20 cellular contexts compared by ENCODE assay signal in the genomic region with DNA sequence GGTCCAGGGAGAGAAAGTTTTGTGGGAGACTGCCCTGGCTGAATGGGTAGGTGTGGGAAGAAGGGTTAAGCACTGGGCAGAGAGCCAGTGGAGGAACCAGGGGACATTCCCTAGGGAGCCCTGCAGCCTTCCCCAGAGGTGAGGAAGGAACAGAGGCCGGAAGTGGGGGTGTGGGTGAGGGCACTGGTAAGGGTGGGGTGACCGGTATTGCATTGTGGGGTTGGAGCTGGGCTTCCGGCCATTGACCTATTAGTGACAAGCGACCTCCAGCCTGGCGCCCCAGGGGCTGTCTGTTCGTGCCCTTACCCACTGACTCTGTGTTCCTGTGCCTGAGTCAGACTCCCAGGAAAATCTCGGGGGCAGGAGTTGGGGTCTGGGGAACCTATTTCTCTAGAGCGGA. TPM values are rescaled to one million over a fixed set of nuclear protein-coding genes. Genes with fewer than 3 reads are reported as not detected.
DNase-seq lines count a peak whose midpoint lies in the region; ATAC-seq and TF ChIP-seq lines count a peak whose summit lies in the region.
"Had no signal": no experiment of that assay in that cellular context is flagged by ENCODE, and none has a peak within 500 bp of the region (broad histone marks: within the 10 kb centered on the region; RNA-seq: fewer than 3 reads in every experiment).

No MANE protein-coding gene starts in this region.

- peaks cover 26% of the 10 kb centered on the region for H3K4me1 ChIP-seq in GM23338 (ENCODE audit: insufficient read depth)
- H3K4me1 ChIP-seq in right atrium auricular region, result peaks cover 0 to 82% of the 10 kb centered on the region in 2 donors
- peaks cover 0 to 40% (median 15%) of the 10 kb centered on the region in 4 donors for H3K4me1 ChIP-seq in tibial nerve

- H3K27ac Mint-ChIP-seq in GM23338, result no peak overlapping the region
- H3K27ac Mint-ChIP-seq: activated B cell treated with CpG ODN at 0.5 μM for 24 hours; activated naive CD8-positive, alpha-beta T cell had no signal

- H3K4me1 Mint-ChIP-seq in GM23338, result peaks cover 28% of the 10 kb centered on the region

- 68 to 73% methylated on average over 8 of the region's 8 CpGs for WGBS in tibial nerve, 2 donors

- H3K36me3 ChIP-seq in GM23338 (ENCODE audit: insufficient read depth), result no peaks in the 10 kb centered on the region
- H3K36me3 ChIP-seq in right atrium auricular region, result no peaks in the 10 kb centered on the region
- no peaks in the 10 kb centered on the region for H3K36me3 ChIP-seq in tibial nerve

- peak overlapping the region; percentile 94 for H2AFZ ChIP-seq in GM23338

- H3K27ac ChIP-seq in GM23338 (ENCODE audit: low read depth), result no peak overlapping the region
- peak overlapping the region; percentile 87 for H3K27ac ChIP-seq in VCaP
- peak overlapping the region; percentile 58 to 76 for H3K27ac ChIP-seq in right atrium auricular region
- H3K27ac ChIP-seq in skin epidermis, result peak overlapping the region in 11 of 21 experiments; percentile 10 to 71 (median 46)
- H3K27ac ChIP-seq in tibial nerve, result peak overlapping the region in 1 of 4 donors; percentile 34
- H3K27ac ChIP-seq: HL-60 had no signal

- ATAC-seq in GM23338, result no peak
- no peak for ATAC-seq in sciatic nerve

- H3K36me3 Mint-ChIP-seq in GM23338 (ENCODE audit: low read depth), result no peaks in the 10 kb centered on the region
- H3K36me3 Mint-ChIP-seq: activated naive CD8-positive, alpha-beta T cell had no signal

- DNase-seq in GM23338 (ENCODE audit: low spot score) (no peak), right atrium auricular region (ENCODE audit: low spot score) (no peak), SIG-M5 (lab: John Stamatoyannopoulos, UW) (no peak), sciatic nerve (ENCODE audit: low spot score) (no peak), tibial nerve (ENCODE audit: low spot score in 2 of 2) (no peak)
- DNase-seq in stimulated activated CD4-positive, alpha-beta T cell treated with anti-CD3 and anti-CD28 coated beads, Interleukin-1b, Interleukin-23, amount 100 ng/mL, for 48 hours, result no peak
- DNase-seq: activated B cell treated with CpG ODN at 0.5 μM for 24 hours; activated CD8-positive, alpha-beta memory T cell treated with anti-CD3 and anti-CD28 coated beads, Interleukin-2, amount 50 U/mL, for 48 hours; hypothalamus; mesenchymal stem cell; NCI-H2107 had no signal

- H4K20me1 ChIP-seq in GM23338 (replicated peaks; ENCODE audit: insufficient read depth), result no peaks in the 10 kb centered on the region

- TF ChIP-seq EP300 in tibial nerve (IDR thresholded peaks at IDR 0.05), result no peak

- no peaks in the 10 kb centered on the region for H3K9me2 ChIP-seq in GM23338 (ENCODE audit: insufficient read depth)

- H3K4me3 ChIP-seq in GM23338 (no peak overlapping the region), right atrium auricular region (no peak overlapping the region), skin epidermis (no peak overlapping the region), tibial nerve (no peak overlapping the region)

- H3K79me2 ChIP-seq in GM23338 (replicated peaks; ENCODE audit: insufficient read depth), result no peaks in the 10 kb centered on the region

- H3K9me3 ChIP-seq in right atrium auricular region (no peaks in the 10 kb centered on the region), tibial nerve (no peaks in the 10 kb centered on the region)

- no peak for TF ChIP-seq POLR2A in tibial nerve (IDR thresholded peaks at IDR 0.05)

- no peak overlapping the region for H3K4me2 ChIP-seq in GM23338

- peaks cover 12% of the 10 kb centered on the region for H3K27me3 ChIP-seq in GM23338 (ENCODE audit: insufficient read depth)
- no peaks in the 10 kb centered on the region for H3K27me3 ChIP-seq in right atrium auricular region
- peaks cover 0 to 13% of the 10 kb centered on the region in 2 donors for H3K27me3 ChIP-seq in tibial nerve

- intact Hi-C loops in sciatic nerve (cut with DNase I), result no loop called here

- H3K27me3 Mint-ChIP-seq in GM23338 (ENCODE audit: insufficient read depth, low read depth, poor library complexity), result peaks cover 25% of the 10 kb centered on the region
- H3K27me3 Mint-ChIP-seq: activated naive CD8-positive, alpha-beta T cell had no signal

- no peaks in the 10 kb centered on the region for H3K9me3 Mint-ChIP-seq in GM23338
- H3K9me3 Mint-ChIP-seq: activated B cell treated with CpG ODN at 0.5 μM for 24 hours; central memory CD8-positive, alpha-beta T cell had no signal

- no peak overlapping the region for H3K4me3 Mint-ChIP-seq in GM23338
- H3K4me3 Mint-ChIP-seq: activated B cell treated with CpG ODN at 0.5 μM for 24 hours; activated naive CD8-positive, alpha-beta T cell; central memory CD8-positive, alpha-beta T cell had no signal

- no peak for TF ChIP-seq CTCF in GM23338 (conservative IDR thresholded peaks at IDR 0.05; ENCODE audit: low read depth in 2 of 2)
- no peak for TF ChIP-seq CTCF in VCaP (conservative IDR thresholded peaks at IDR 0.05)
- TF ChIP-seq CTCF in right atrium auricular region (IDR thresholded peaks at IDR 0.05), result no peak
- no peak for TF ChIP-seq CTCF in tibial nerve (IDR thresholded peaks at IDR 0.05)

- no peaks in the 10 kb centered on the region for H3F3A ChIP-seq in GM23338 (replicated peaks; ENCODE audit: low read depth)

TF ChIP-seq in GM23338, 12 proteins besides CTCF, POLR2A, EP300 and RAD21:
- TF ChIP-seq STAT1 (IDR thresholded peaks at IDR 0.05; ENCODE audit: unreplicated experiment) (no peak), NANOG (IDR thresholded peaks at IDR 0.05; ENCODE audit: borderline replicate concordance) (no peak), EZH2phosphoT487 (IDR thresholded peaks at IDR 0.05; ENCODE audit: unreplicated experiment) (no peak), ZNF331 (CRISPR knock-in tag; IDR thresholded peaks at IDR 0.05; ENCODE audit: low read depth) (no peak), POLR2AphosphoS5 (IDR thresholded peaks at IDR 0.05; ENCODE audit: low read depth) (no peak)
- TF ChIP-seq, protein P1, sequence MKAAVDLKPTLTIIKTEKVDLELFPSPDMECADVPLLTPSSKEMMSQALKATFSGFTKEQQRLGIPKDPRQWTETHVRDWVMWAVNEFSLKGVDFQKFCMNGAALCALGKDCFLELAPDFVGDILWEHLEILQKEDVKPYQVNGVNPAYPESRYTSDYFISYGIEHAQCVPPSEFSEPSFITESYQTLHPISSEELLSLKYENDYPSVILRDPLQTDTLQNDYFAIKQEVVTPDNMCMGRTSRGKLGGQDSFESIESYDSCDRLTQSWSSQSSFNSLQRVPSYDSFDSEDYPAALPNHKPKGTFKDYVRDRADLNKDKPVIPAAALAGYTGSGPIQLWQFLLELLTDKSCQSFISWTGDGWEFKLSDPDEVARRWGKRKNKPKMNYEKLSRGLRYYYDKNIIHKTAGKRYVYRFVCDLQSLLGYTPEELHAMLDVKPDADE (IDR thresholded peaks at IDR 0.05), result no peak

RNA-seq across cellular contexts. Expression of a gene that starts 3.5 kb away (rescaled TPM):
- not detected in 2 replicates for total RNA-seq in GM23338 (2014; rRNA removed; shearing (Covaris generic))
- polyA plus RNA-seq in GM23338 (2016; fragmentation: Nextera tagmentation; extraction: Ambion mirVana), result not detected in 2 replicates
- total RNA-seq in right atrium auricular region, result 1 to 10 TPM; 2.0 to 2.3 TPM
- total RNA-seq in sciatic nerve, result 4.2 TPM
- total RNA-seq in tibial nerve, result 1 to 10 TPM; 3.0 to 8.6 (median 5.6) TPM
- total RNA-seq: activated B cell treated with CpG ODN at 0.5 μM for 24 hours, H7 had no signal

RNA-seq across cellular contexts. Expression of a gene that starts 4.9 kb away (rescaled TPM):
- total RNA-seq in GM23338 (2014; rRNA removed; shearing (Covaris generic)), result not detected in 2 replicates
- not detected in 2 replicates for polyA plus RNA-seq in GM23338 (2016; fragmentation: Nextera tagmentation; extraction: Ambion mirVana)
- total RNA-seq in right atrium auricular region, result not detected
- not detected for total RNA-seq in sciatic nerve
- total RNA-seq in tibial nerve, result not detected
- total RNA-seq: activated B cell treated with CpG ODN at 0.5 μM for 24 hours, epithelial cell of proximal tubule, H7, omental fat pad had no signal
- polyA plus RNA-seq: BJ had no signal

RNA-seq across cellular contexts. Expression of a gene that starts 26.9 kb away (rescaled TPM):
- 32.1 and 33.2 TPM in 2 replicates for total RNA-seq in GM23338 (2014; rRNA removed; shearing (Covaris generic))
- polyA plus RNA-seq in GM23338 (2016; fragmentation: Nextera tagmentation; extraction: Ambion mirVana), result 23.0 and 24.3 TPM in 2 replicates
- total RNA-seq in right atrium auricular region (10 to 100 TPM; 57.0 to 87.8 TPM), sciatic nerve (87.2 TPM), tibial nerve (10 to 100 TPM; 53.8 to 71.5 (median 62.8) TPM)

RNA-seq across cellular contexts. Expression of a gene that starts 31.8 kb away (rescaled TPM):
- total RNA-seq in GM23338 (2014; rRNA removed; shearing (Covaris generic)), result 3.5 and 5.0 TPM in 2 replicates
- 1.3 and 1.8 TPM in 2 replicates for polyA plus RNA-seq in GM23338 (2016; fragmentation: Nextera tagmentation; extraction: Ambion mirVana)
- 1 to 10 TPM; 4.1 to 9.1 TPM for total RNA-seq in right atrium auricular region
- 16.1 TPM for total RNA-seq in sciatic nerve
- total RNA-seq in tibial nerve, result 10 to 100 TPM; 19.0 to 26.1 (median 23.8) TPM
- total RNA-seq: activated B cell treated with CpG ODN at 0.5 μM for 24 hours had no signal

RNA-seq across cellular contexts. Expression of a gene that starts 38.9 kb away (rescaled TPM):
- 8.0 and 8.6 TPM in 2 replicates for total RNA-seq in GM23338 (2014; rRNA removed; shearing (Covaris generic))
- 7.3 and 7.5 TPM in 2 replicates for polyA plus RNA-seq in GM23338 (2016; fragmentation: Nextera tagmentation; extraction: Ambion mirVana)
- 10 to 100 TPM; 24.3 to 35.3 TPM for total RNA-seq in right atrium auricular region
- 53.5 TPM for total RNA-seq in sciatic nerve
- total RNA-seq in tibial nerve, result 10 to 100 TPM; 13.2 to 32.1 (median 23.2) TPM
